Comparison of ENCODE assay signal across 9 cellular contexts in genomic region chr16:48613061-48613957, GRCh38. TPM values are rescaled to one million over a fixed set of nuclear protein-coding genes. Genes with fewer than 3 reads are reported as not detected.
DNase-seq lines count a peak whose midpoint lies in the region; ATAC-seq, FAIRE-seq and TF ChIP-seq lines count a peak whose summit lies in the region.
"Had no signal": no experiment of that assay in that cellular context is flagged by ENCODE, and none has a peak within 500 bp of the region (broad histone marks: within the 10 kb centered on the region; RNA-seq: fewer than 3 reads in every experiment).

No MANE protein-coding gene starts in this region.

- ATAC-seq in GM18505 (IDR thresholded peaks at IDR 0.05; ENCODE audit: unreplicated experiment) (peak; percentile 29), HG02870 (IDR thresholded peaks at IDR 0.05; ENCODE audit: unreplicated experiment) (peak; percentile 38), RWPE2 (ENCODE audit: low read depth) (peak; percentile 47; the same call in 1 of the 3 replicates), HG02642 (IDR thresholded peaks at IDR 0.05; ENCODE audit: poor library complexity, unreplicated experiment) (no peak)
- peak; percentile 74 for ATAC-seq in naive thymus-derived CD4-positive, alpha-beta T cell

- POLR2A ChIA-PET in naive thymus-derived CD4-positive, alpha-beta T cell (lab: Charles Lee) = interaction anchor here (0.6 to 5.7 kb wide), 15 partner anchors 9 to 1639 kb away, joined by 3 to 78 read pairs (median 6); partner anchors contain the start of genes DNAJA2 and SIAH1

- peaks cover 26% of the 10 kb centered on the region for H3K4me1 Mint-ChIP-seq in brain
- H3K4me1 Mint-ChIP-seq in naive thymus-derived CD4-positive, alpha-beta T cell = peaks cover 27 to 70% (median 62%) of the 10 kb centered on the region in 7 donors

- peaks cover 24% of the 10 kb centered on the region for H3K4me1 ChIP-seq in RWPE2 (ENCODE audit: insufficient read depth, poor library complexity, severe bottlenecking)
- peaks cover 34 to 41% of the 10 kb centered on the region in 2 donors for H3K4me1 ChIP-seq in naive thymus-derived CD4-positive, alpha-beta T cell (ENCODE audit: control insufficient read depth in 2 of 2, insufficient read depth in 2 of 2, low read length in 2 of 2)

- H3K36me3 Mint-ChIP-seq in brain = no peaks in the 10 kb centered on the region
- H3K36me3 Mint-ChIP-seq in naive thymus-derived CD4-positive, alpha-beta T cell = peaks cover 4 to 6% (median 5%) of the 10 kb centered on the region in 5 donors

- H3K4me3 Mint-ChIP-seq in brain = peak overlapping the region in 4 of 5 experiments; percentile 4 to 83 (median 36)
- peak overlapping the region; percentile 72 to 91 (median 86) for H3K4me3 Mint-ChIP-seq in naive thymus-derived CD4-positive, alpha-beta T cell

- CTCF ChIA-PET in naive thymus-derived CD4-positive, alpha-beta T cell (lab: Charles Lee) = interaction anchor here (0.6 to 6.6 kb wide), 6 partner anchors 9 to 295 kb away, joined by 3 to 56 read pairs (median 5); no protein-coding TSS in a partner anchor

- no peak for FAIRE-seq in D721Med (lab: Jason Lieb, UNC)
- FAIRE-seq: TTC549 had no signal

- no peak for TF ChIP-seq CTCF in RWPE2 (IDR thresholded peaks at IDR 0.05; ENCODE audit: poor library complexity, severe bottlenecking)
- TF ChIP-seq CTCF in brain (conservative IDR thresholded peaks at IDR 0.05) = no peak
- TF ChIP-seq CTCF in D721Med (IDR thresholded peaks at IDR 0.05; ENCODE audit: insufficient read depth, missing control alignments) = no peak

- no peak overlapping the region for H3K4me3 ChIP-seq in RWPE2 (ENCODE audit: severe bottlenecking)
- peak overlapping the region; percentile 20 for H3K4me3 ChIP-seq in naive thymus-derived CD4-positive, alpha-beta T cell (ENCODE audit: low read length)

- no peak for DNase-seq in RWPE2 (ENCODE audit: low spot score)
- peak; percentile 41 to 92 (median 87) for DNase-seq in naive thymus-derived CD4-positive, alpha-beta T cell
- no peak for DNase-seq in D721Med (ENCODE audit: insufficient read length, low spot score)
- DNase-seq in SHP77 treated with DMSO at 0.1 percent for 48 hours (lab: John Stamatoyannopoulos, UW) = no peak

- peaks cover 0 to 10% (median 5%) of the 10 kb centered on the region in 5 experiments for H3K9me3 Mint-ChIP-seq in brain
- H3K9me3 Mint-ChIP-seq in naive thymus-derived CD4-positive, alpha-beta T cell = peaks cover 0 to 7% (median 4%) of the 10 kb centered on the region in 11 donors

- no peak for TF ChIP-seq POLR2A in GM18505 (IDR thresholded peaks at IDR 0.05; ENCODE audit: borderline replicate concordance, extremely low read depth, insufficient read depth, insufficient read length)

- intact Hi-C loops in naive thymus-derived CD4-positive, alpha-beta T cell (cut with micrococcal nuclease) = loop anchor here (1.0 to 10.0 kb wide), 13 partner anchors 10 to 1926 kb away; partner anchors contain the start of genes ITFG1 (in 2 of the 2), LONP2 (in 2 of the 2), ORC6 (in 2 of the 2) and PHKB (in 2 of the 2)

- peaks cover under 1% of the 10 kb centered on the region; the same call in 1 of the 2 replicates for H3K36me3 ChIP-seq in RWPE2 (ENCODE audit: low read depth)
- H3K36me3 ChIP-seq in naive thymus-derived CD4-positive, alpha-beta T cell (ENCODE audit: control insufficient read depth in 2 of 3, insufficient read depth in 3 of 3, low read length in 3 of 3) = peaks cover 0 to 4% (median 0%) of the 10 kb centered on the region in 3 experiments

- H3K27ac ChIP-seq in RWPE2 (ENCODE audit: poor library complexity, severe bottlenecking) = peak overlapping the region; percentile 75
- H3K27ac ChIP-seq in naive thymus-derived CD4-positive, alpha-beta T cell (ENCODE audit: low read depth, low read length) = peak overlapping the region; percentile 94

- peak overlapping the region; percentile 11 to 86 (median 65) for H3K27ac Mint-ChIP-seq in brain
- peak overlapping the region; percentile 94 to 100 (median 99) for H3K27ac Mint-ChIP-seq in naive thymus-derived CD4-positive, alpha-beta T cell

- no peaks in the 10 kb centered on the region for H3K9me3 ChIP-seq in RWPE2 (ENCODE audit: severe bottlenecking)
- no peaks in the 10 kb centered on the region for H3K9me3 ChIP-seq in naive thymus-derived CD4-positive, alpha-beta T cell (ENCODE audit: control insufficient read depth in 2 of 3, low read length in 3 of 3)

- H3K27me3 Mint-ChIP-seq in brain = peaks cover 24% of the 10 kb centered on the region
- no peaks in the 10 kb centered on the region for H3K27me3 Mint-ChIP-seq in naive thymus-derived CD4-positive, alpha-beta T cell

- no peaks in the 10 kb centered on the region for H3K27me3 ChIP-seq in RWPE2 (ENCODE audit: insufficient read depth, poor library complexity, severe bottlenecking)
- no peaks in the 10 kb centered on the region for H3K27me3 ChIP-seq in naive thymus-derived CD4-positive, alpha-beta T cell (ENCODE audit: control insufficient read depth in 2 of 2, insufficient read depth in 2 of 2, low read length in 2 of 2)

RNA-seq across cellular contexts. Expression of gene N4BP1, which starts 3.3 kb away (rescaled TPM):
- 16.4 TPM for polyA plus RNA-seq in brain (ENCODE audit: insufficient read depth, low read depth, low replicate concordance)
- 10 to 100 TPM; 51.5 to 86.0 (median 57.6) TPM for total RNA-seq in naive thymus-derived CD4-positive, alpha-beta T cell
- polyA plus RNA-seq in naive thymus-derived CD4-positive, alpha-beta T cell = 10 to 100 TPM; 32.7 to 42.2 TPM

Comparison
In these comparisons a context has a peak if more than half of its experiments do, and no peak if none do; other contexts are left out.
1. DNase-seq: peak in naive thymus-derived CD4-positive, alpha-beta T cell (9 of 9); none in RWPE2 (single experiment), D721Med (single experiment) and SHP77 treated with DMSO at 0.1 percent for 48 hours (single experiment).